In genomic region chr11:29159552-29160465, GRCh38 we compare ENCODE assay signal across 7 cellular contexts.
A peak's percentile ranks its signal among the peaks of the same experiment; 100 is the strongest.
DNase-seq lines count a peak whose midpoint lies in the region; ATAC-seq and TF ChIP-seq lines count a peak whose summit lies in the region.

No MANE protein-coding gene starts in this region.

- no TSS peak for BruUV-seq in PC-3 (replicated peaks; lab: Mats Ljungman, UMichigan)

- DNase-seq in GM04504 (ENCODE audit: low read depth) = peak; percentile 52
- DNase-seq in HS-27A (ENCODE audit: low read depth) = peak; percentile 71
- peak; percentile 84 for DNase-seq in PC-3
- peak; percentile 72 for DNase-seq in epithelial cell of esophagus (ENCODE audit: low read depth)
- peak; percentile 53 for DNase-seq in pons (ENCODE audit: low spot score)
- no peak for DNase-seq in activated naive CD4-positive, alpha-beta T cell treated with anti-CD3 and anti-CD28 coated beads, Interleukin-2, amount 50 U/mL, for 16 hours

- intact Hi-C loops in PC-3 (cut with micrococcal nuclease) = loop anchor here (1.0 to 2.0 kb wide), 4 partner anchors 141 to 1461 kb away; no protein-coding TSS in a partner anchor

- H2AFZ ChIP-seq in PC-3 (ENCODE audit: low read length) = no peak overlapping the region

- H3K27ac ChIP-seq in PC-3 (ENCODE audit: low read length) = no peak overlapping the region

- POLR2A ChIA-PET in PC-3 (lab: Charles Lee; ENCODE audit: unreplicated experiment) = interaction anchor here (0.5 to 0.7 kb wide), 4 partner anchors 32 to 1461 kb away, joined by 3 to 12 read pairs (median 7); no protein-coding TSS in a partner anchor

- no peak overlapping the region for H3K4me3 ChIP-seq in PC-3 (ENCODE audit: low read length)
- no peak overlapping the region for H3K4me3 ChIP-seq in epithelial cell of esophagus (ENCODE audit: low read length)

- H3K4me2 ChIP-seq in PC-3 (ENCODE audit: low read length) = no peak overlapping the region

- no peaks in the 10 kb centered on the region for H3K36me3 ChIP-seq in PC-3 (ENCODE audit: low read depth, low read length)

- no peaks in the 10 kb centered on the region for H3F3A ChIP-seq in PC-3 (ENCODE audit: low read length, unreplicated experiment)

- peak; percentile 72 for ATAC-seq in GM21381 (IDR thresholded peaks at IDR 0.05; ENCODE audit: unreplicated experiment)
- peak; percentile 93 for ATAC-seq in PC-3

- no peaks in the 10 kb centered on the region for H4K20me1 ChIP-seq in PC-3 (ENCODE audit: low read length)

- H3K9ac ChIP-seq in PC-3 (ENCODE audit: low read length) = no peak overlapping the region

- H3K27me3 ChIP-seq in PC-3 (ENCODE audit: low read length) = no peaks in the 10 kb centered on the region

- CTCF ChIA-PET in PC-3 (lab: Charles Lee) = interaction anchor here (0.6 to 1.3 kb wide), 11 partner anchors 125 to 1465 kb away, joined by 3 to 23 read pairs (median 7); no protein-coding TSS in a partner anchor

- peak; percentile 88 for TF ChIP-seq CTCF in PC-3 (conservative IDR thresholded peaks at IDR 0.05; ENCODE audit: low read depth, low read length)
- peak; percentile 87 for TF ChIP-seq CTCF in epithelial cell of esophagus (IDR thresholded peaks at IDR 0.05; ENCODE audit: insufficient read depth, low read depth, low read length, missing control alignments)

- peaks cover 7% of the 10 kb centered on the region; the same call in 1 of the 2 replicates for H3K4me1 ChIP-seq in PC-3 (ENCODE audit: insufficient read depth, low read length)

- H3K79me2 ChIP-seq in PC-3 (ENCODE audit: low read length) = no peaks in the 10 kb centered on the region

- no peaks in the 10 kb centered on the region for H3K9me2 ChIP-seq in PC-3 (replicated peaks; ENCODE audit: low read length)

- H3K9me3 ChIP-seq in PC-3 (ENCODE audit: low read length) = no peaks in the 10 kb centered on the region
